ENCODE assay signal across 1 cellular context in genomic region chr15:29674661-29675533, GRCh38.
TF ChIP-seq lines count a peak whose summit lies in the region.

No MANE protein-coding gene starts in this region.

TF ChIP-seq in WTC11, 78 proteins besides CTCF, POLR2A, EP300 and RAD21 (continued from another document):
- TF ChIP-seq, protein P1, sequence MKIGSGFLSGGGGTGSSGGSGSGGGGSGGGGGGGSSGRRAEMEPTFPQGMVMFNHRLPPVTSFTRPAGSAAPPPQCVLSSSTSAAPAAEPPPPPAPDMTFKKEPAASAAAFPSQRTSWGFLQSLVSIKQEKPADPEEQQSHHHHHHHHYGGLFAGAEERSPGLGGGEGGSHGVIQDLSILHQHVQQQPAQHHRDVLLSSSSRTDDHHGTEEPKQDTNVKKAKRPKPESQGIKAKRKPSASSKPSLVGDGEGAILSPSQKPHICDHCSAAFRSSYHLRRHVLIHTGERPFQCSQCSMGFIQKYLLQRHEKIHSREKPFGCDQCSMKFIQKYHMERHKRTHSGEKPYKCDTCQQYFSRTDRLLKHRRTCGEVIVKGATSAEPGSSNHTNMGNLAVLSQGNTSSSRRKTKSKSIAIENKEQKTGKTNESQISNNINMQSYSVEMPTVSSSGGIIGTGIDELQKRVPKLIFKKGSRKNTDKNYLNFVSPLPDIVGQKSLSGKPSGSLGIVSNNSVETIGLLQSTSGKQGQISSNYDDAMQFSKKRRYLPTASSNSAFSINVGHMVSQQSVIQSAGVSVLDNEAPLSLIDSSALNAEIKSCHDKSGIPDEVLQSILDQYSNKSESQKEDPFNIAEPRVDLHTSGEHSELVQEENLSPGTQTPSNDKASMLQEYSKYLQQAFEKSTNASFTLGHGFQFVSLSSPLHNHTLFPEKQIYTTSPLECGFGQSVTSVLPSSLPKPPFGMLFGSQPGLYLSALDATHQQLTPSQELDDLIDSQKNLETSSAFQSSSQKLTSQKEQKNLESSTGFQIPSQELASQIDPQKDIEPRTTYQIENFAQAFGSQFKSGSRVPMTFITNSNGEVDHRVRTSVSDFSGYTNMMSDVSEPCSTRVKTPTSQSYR (CRISPR knock-in tag; IDR thresholded peaks at IDR 0.05) = peak; percentile 73; the same call in 1 of the 2 replicates
- no peak for TF ChIP-seq ZBTB21 (CRISPR knock-in tag; IDR thresholded peaks at IDR 0.05; ENCODE audit: borderline replicate concordance)
- TF ChIP-seq ZNF121 (CRISPR knock-in tag; IDR thresholded peaks at IDR 0.05) = no peak
- no peak for TF ChIP-seq CREB1 (CRISPR knock-in tag; IDR thresholded peaks at IDR 0.05)
- TF ChIP-seq TEAD1 (CRISPR knock-in tag; IDR thresholded peaks at IDR 0.05) = 0 out of 2 replicates have a peak, but pooled peaks have one; percentile 33
- no peak for TF ChIP-seq GABPB1 (CRISPR knock-in tag; IDR thresholded peaks at IDR 0.05)
- TF ChIP-seq TP53 (CRISPR knock-in tag; IDR thresholded peaks at IDR 0.05) = peak; percentile 46; the same call in 1 of the 2 replicates
- no peak; the same call in 1 of the 2 replicates for TF ChIP-seq FOXP4 (CRISPR knock-in tag; IDR thresholded peaks at IDR 0.05)
- 0 out of 2 replicates have a peak, but pooled peaks have one; percentile 23 for TF ChIP-seq TEAD4 (CRISPR knock-in tag; IDR thresholded peaks at IDR 0.05)
- TF ChIP-seq RELA (CRISPR knock-in tag; IDR thresholded peaks at IDR 0.05; ENCODE audit: borderline replicate concordance) = no peak
- no peak for TF ChIP-seq SOX15 (CRISPR knock-in tag; IDR thresholded peaks at IDR 0.05)
- TF ChIP-seq NFE2L1 (CRISPR knock-in tag; IDR thresholded peaks at IDR 0.05) = no peak
- TF ChIP-seq, protein P2, sequence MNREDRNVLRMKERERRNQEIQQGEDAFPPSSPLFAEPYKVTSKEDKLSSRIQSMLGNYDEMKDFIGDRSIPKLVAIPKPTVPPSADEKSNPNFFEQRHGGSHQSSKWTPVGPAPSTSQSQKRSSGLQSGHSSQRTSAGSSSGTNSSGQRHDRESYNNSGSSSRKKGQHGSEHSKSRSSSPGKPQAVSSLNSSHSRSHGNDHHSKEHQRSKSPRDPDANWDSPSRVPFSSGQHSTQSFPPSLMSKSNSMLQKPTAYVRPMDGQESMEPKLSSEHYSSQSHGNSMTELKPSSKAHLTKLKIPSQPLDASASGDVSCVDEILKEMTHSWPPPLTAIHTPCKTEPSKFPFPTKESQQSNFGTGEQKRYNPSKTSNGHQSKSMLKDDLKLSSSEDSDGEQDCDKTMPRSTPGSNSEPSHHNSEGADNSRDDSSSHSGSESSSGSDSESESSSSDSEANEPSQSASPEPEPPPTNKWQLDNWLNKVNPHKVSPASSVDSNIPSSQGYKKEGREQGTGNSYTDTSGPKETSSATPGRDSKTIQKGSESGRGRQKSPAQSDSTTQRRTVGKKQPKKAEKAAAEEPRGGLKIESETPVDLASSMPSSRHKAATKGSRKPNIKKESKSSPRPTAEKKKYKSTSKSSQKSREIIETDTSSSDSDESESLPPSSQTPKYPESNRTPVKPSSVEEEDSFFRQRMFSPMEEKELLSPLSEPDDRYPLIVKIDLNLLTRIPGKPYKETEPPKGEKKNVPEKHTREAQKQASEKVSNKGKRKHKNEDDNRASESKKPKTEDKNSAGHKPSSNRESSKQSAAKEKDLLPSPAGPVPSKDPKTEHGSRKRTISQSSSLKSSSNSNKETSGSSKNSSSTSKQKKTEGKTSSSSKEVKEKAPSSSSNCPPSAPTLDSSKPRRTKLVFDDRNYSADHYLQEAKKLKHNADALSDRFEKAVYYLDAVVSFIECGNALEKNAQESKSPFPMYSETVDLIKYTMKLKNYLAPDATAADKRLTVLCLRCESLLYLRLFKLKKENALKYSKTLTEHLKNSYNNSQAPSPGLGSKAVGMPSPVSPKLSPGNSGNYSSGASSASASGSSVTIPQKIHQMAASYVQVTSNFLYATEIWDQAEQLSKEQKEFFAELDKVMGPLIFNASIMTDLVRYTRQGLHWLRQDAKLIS (CRISPR knock-in tag; IDR thresholded peaks at IDR 0.05; ENCODE audit: borderline replicate concordance) = no peak
- peak; percentile 55; the same call in 1 of the 2 replicates for TF ChIP-seq GTF2I (CRISPR knock-in tag; conservative IDR thresholded peaks at IDR 0.05)
- peak; percentile 67; the same call in 1 of the 2 replicates for TF ChIP-seq SP1 (CRISPR knock-in tag; conservative IDR thresholded peaks at IDR 0.05)
- no peak for TF ChIP-seq CBFB (CRISPR knock-in tag; IDR thresholded peaks at IDR 0.05; ENCODE audit: low read depth)
- no peak for TF ChIP-seq PRRX2 (CRISPR knock-in tag; IDR thresholded peaks at IDR 0.05)
- no peak for TF ChIP-seq KAT7 (CRISPR knock-in tag; IDR thresholded peaks at IDR 0.05; ENCODE audit: borderline replicate concordance)
- TF ChIP-seq ZNF532 (CRISPR knock-in tag; IDR thresholded peaks at IDR 0.05; ENCODE audit: borderline replicate concordance) = no peak
- TF ChIP-seq RORB (CRISPR knock-in tag; IDR thresholded peaks at IDR 0.05) = no peak
- no peak for TF ChIP-seq NR1H2 (CRISPR knock-in tag; IDR thresholded peaks at IDR 0.05)
- TF ChIP-seq CREM (CRISPR knock-in tag; IDR thresholded peaks at IDR 0.05) = no peak
- TF ChIP-seq ZNF425 (CRISPR knock-in tag; conservative IDR thresholded peaks at IDR 0.05) = no peak
- TF ChIP-seq ZMAT4 (CRISPR knock-in tag; IDR thresholded peaks at IDR 0.05) = no peak
- TF ChIP-seq ZNF232 (CRISPR knock-in tag; IDR thresholded peaks at IDR 0.05) = no peak
- TF ChIP-seq ELF4 (CRISPR knock-in tag; IDR thresholded peaks at IDR 0.05; ENCODE audit: low read depth) = no peak
- TF ChIP-seq, protein P3, sequence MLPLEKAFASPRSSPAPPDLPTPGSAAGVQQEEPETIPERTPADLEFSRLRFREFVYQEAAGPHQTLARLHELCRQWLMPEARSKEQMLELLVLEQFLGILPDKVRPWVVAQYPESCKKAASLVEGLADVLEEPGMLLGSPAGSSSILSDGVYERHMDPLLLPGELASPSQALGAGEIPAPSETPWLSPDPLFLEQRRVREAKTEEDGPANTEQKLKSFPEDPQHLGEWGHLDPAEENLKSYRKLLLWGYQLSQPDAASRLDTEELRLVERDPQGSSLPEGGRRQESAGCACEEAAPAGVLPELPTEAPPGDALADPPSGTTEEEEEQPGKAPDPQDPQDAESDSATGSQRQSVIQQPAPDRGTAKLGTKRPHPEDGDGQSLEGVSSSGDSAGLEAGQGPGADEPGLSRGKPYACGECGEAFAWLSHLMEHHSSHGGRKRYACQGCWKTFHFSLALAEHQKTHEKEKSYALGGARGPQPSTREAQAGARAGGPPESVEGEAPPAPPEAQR (CRISPR knock-in tag; IDR thresholded peaks at IDR 0.05) = no peak
